ENCODE assay signal across 21 cellular contexts in genomic region chr15:43277231-43277823, GRCh38. TPM values are rescaled to one million over a fixed set of nuclear protein-coding genes. Genes with fewer than 3 reads are reported as not detected.
A peak's percentile ranks its signal among the peaks of the same experiment; 100 is the strongest.
DNase-seq lines count a peak whose midpoint lies in the region; ATAC-seq, FAIRE-seq and TF ChIP-seq lines count a peak whose summit lies in the region.
"Had no signal": no experiment of that assay in that cellular context is flagged by ENCODE, and none has a peak within 500 bp of the region (broad histone marks: within the 10 kb centered on the region; RNA-seq: fewer than 3 reads in every experiment).

No MANE protein-coding gene starts in this region.

- H3K27me3 ChIP-seq in CD4-positive, alpha-beta T cell (ENCODE audit: control insufficient read depth, insufficient read depth, low read length): no peaks in the 10 kb centered on the region
- H3K27me3 ChIP-seq: SJSA1 had no signal

- ATAC-seq in T-helper 17 cell: no peak
- no peak for ATAC-seq in CD4-positive, alpha-beta T cell (ENCODE audit: poor library complexity)
- no peak for ATAC-seq in HG03442 (IDR thresholded peaks at IDR 0.05; ENCODE audit: unreplicated experiment)

- CTCF ChIA-PET in CD4-positive, alpha-beta T cell (lab: Charles Lee): no interaction called here

- H3K27me3 Mint-ChIP-seq in T-helper 17 cell: peaks cover 54% of the 10 kb centered on the region
- peaks cover 34% of the 10 kb centered on the region for H3K27me3 Mint-ChIP-seq in type B pancreatic cell
- peaks cover 4% of the 10 kb centered on the region for H3K27me3 Mint-ChIP-seq in CD4-positive, alpha-beta T cell

- H3K36me3 Mint-ChIP-seq in T-helper 17 cell (ENCODE audit: low read depth) (peaks cover 2% of the 10 kb centered on the region), type B pancreatic cell (no peaks in the 10 kb centered on the region)
- no peaks in the 10 kb centered on the region for H3K36me3 Mint-ChIP-seq in CD4-positive, alpha-beta T cell (ENCODE audit: low read depth)
- H3K36me3 Mint-ChIP-seq: CD4-positive, alpha-beta memory T cell had no signal

- H3K4me1 Mint-ChIP-seq in T-helper 17 cell: peaks cover 2% of the 10 kb centered on the region
- no peaks in the 10 kb centered on the region for H3K4me1 Mint-ChIP-seq in type B pancreatic cell (ENCODE audit: unreplicated experiment)
- H3K4me1 Mint-ChIP-seq in CD4-positive, alpha-beta T cell (ENCODE audit: low read depth): no peaks in the 10 kb centered on the region
- H3K4me1 Mint-ChIP-seq: CD4-positive, alpha-beta memory T cell had no signal

- no peak for TF ChIP-seq POLR2A in GM12891 (IDR thresholded peaks at IDR 0.05; ENCODE audit: low read depth, low read length)

- H3K27ac ChIP-seq in CD4-positive, alpha-beta T cell (ENCODE audit: low read depth, low read length): no peak overlapping the region
- no peak overlapping the region for H3K27ac ChIP-seq in kidney (ENCODE audit: low read depth in 2 of 2, low read length in 2 of 2)
- H3K27ac ChIP-seq: PC-9, SJSA1 had no signal

- DNase-seq in GM12891 (ENCODE audit: insufficient read length, low spot score) (no peak), T-helper 17 cell (no peak), mesenteric fat pad (ENCODE audit: low spot score) (peak; percentile 62), type B pancreatic cell (ENCODE audit: extremely low spot score, unreplicated experiment) (peak; percentile 31), kidney (no peak)
- no peak for DNase-seq in CD4-positive, alpha-beta T cell
- DNase-seq: ACHN; AML-193; CD4-positive, alpha-beta memory T cell; DND-41; KBM-7; NCI-H1436; NCI-H2029 treated with DMSO at 0.1 percent for 48 hours; NCI-H510A; NCI-H82; PC-9 had no signal

- H3K9ac ChIP-seq in kidney (ENCODE audit: low read length in 2 of 2): no peak overlapping the region

- no peak for TF ChIP-seq CTCF in type B pancreatic cell (conservative IDR thresholded peaks at IDR 0.05)
- TF ChIP-seq CTCF in CD4-positive, alpha-beta T cell (IDR thresholded peaks at IDR 0.05): no peak
- no peak for TF ChIP-seq CTCF in kidney (IDR thresholded peaks at IDR 0.05; ENCODE audit: borderline replicate concordance, extremely low read depth, insufficient read depth)

- H3K9me3 ChIP-seq in T-helper 17 cell (ENCODE audit: control insufficient read depth, low read length, poor library complexity, severe bottlenecking) (no peaks in the 10 kb centered on the region), kidney (ENCODE audit: control insufficient read depth in 1 of 2, low read length in 2 of 2) (no peaks in the 10 kb centered on the region)
- H3K9me3 ChIP-seq in CD4-positive, alpha-beta T cell (ENCODE audit: control insufficient read depth, low read length): no peaks in the 10 kb centered on the region
- H3K9me3 ChIP-seq: SJSA1 had no signal

- H3K4me1 ChIP-seq in kidney (ENCODE audit: control insufficient read depth in 1 of 2, insufficient read depth in 1 of 2, low read depth in 1 of 2, low read length in 2 of 2): no peaks in the 10 kb centered on the region

- H3K4me3 ChIP-seq in kidney (ENCODE audit: low read length in 2 of 2): no peak overlapping the region
- H3K4me3 ChIP-seq: PC-9, SJSA1 had no signal

- H3K4me3 Mint-ChIP-seq in T-helper 17 cell: no peak overlapping the region
- no peak overlapping the region for H3K4me3 Mint-ChIP-seq in type B pancreatic cell
- no peak overlapping the region for H3K4me3 Mint-ChIP-seq in CD4-positive, alpha-beta T cell
- H3K4me3 Mint-ChIP-seq: CD4-positive, alpha-beta memory T cell had no signal

- H3K27ac Mint-ChIP-seq in T-helper 17 cell (peak overlapping the region; percentile 16), type B pancreatic cell (no peak overlapping the region)
- no peak overlapping the region for H3K27ac Mint-ChIP-seq in CD4-positive, alpha-beta T cell

- no peaks in the 10 kb centered on the region for H3K36me3 ChIP-seq in kidney (ENCODE audit: control insufficient read depth in 1 of 2, insufficient read depth in 2 of 2, low read length in 2 of 2)
- H3K36me3 ChIP-seq: SJSA1 had no signal

- FAIRE-seq in GM12891 (lab: Jason Lieb, UNC) (peak; percentile 50), kidney (lab: Jason Lieb, UNC) (no peak)
- FAIRE-seq: D721Med, G401.6, H1 had no signal

- POLR2A ChIA-PET in CD4-positive, alpha-beta T cell (lab: Charles Lee): no interaction called here

- H3K9me3 Mint-ChIP-seq in type B pancreatic cell: no peaks in the 10 kb centered on the region
- no peaks in the 10 kb centered on the region for H3K9me3 Mint-ChIP-seq in CD4-positive, alpha-beta T cell

- intact Hi-C loops in CD4-positive, alpha-beta T cell (cut with DNase I, micrococcal nuclease): no loop called here
- intact Hi-C loops in kidney (cut with DNase I): no loop called here

TF ChIP-seq in GM12891, 5 proteins besides CTCF, POLR2A, EP300 and RAD21:
- TF ChIP-seq SPI1 (IDR thresholded peaks at IDR 0.05; ENCODE audit: low read depth, low read length) (no peak), POLR2AphosphoS5 (IDR thresholded peaks at IDR 0.05; ENCODE audit: low read depth, low read length) (no peak), TAF1 (IDR thresholded peaks at IDR 0.05; ENCODE audit: low read depth, low read length) (no peak), POU2F2 (IDR thresholded peaks at IDR 0.05; ENCODE audit: low read depth, low read length) (no peak), PAX5 (IDR thresholded peaks at IDR 0.05; ENCODE audit: insufficient read depth, low read length, severe bottlenecking) (no peak)
TF ChIP-seq in GM12891: peak in this region for 0.

RNA-seq across cellular contexts. Expression of gene TGM5, which starts 10.6 kb away (rescaled TPM):
- polyA plus RNA-seq in GM12891 (2012; ENCODE audit: low read depth, missing spikeins): 6.7 TPM
- not detected for total RNA-seq in T-helper 17 cell
- 0.45 TPM for total RNA-seq in mesenteric fat pad
- 0.22 and 0.71 TPM in 2 replicates for total RNA-seq in type B pancreatic cell (ENCODE audit: low replicate concordance)
- total RNA-seq in CD4-positive, alpha-beta T cell: not detected
- total RNA-seq in kidney: not detected
- not detected for polyA plus RNA-seq in kidney (ENCODE audit: insufficient read depth, low read depth, low replicate concordance)
- total RNA-seq: CD4-positive, alpha-beta memory T cell; H1 had no signal
- polyA plus RNA-seq: CD4-positive, alpha-beta memory T cell; H1 had no signal

RNA-seq across cellular contexts. Expression of gene TGM7, which starts 24.7 kb away (rescaled TPM):
- not detected for polyA plus RNA-seq in GM12891 (2012; ENCODE audit: low read depth, missing spikeins)
- total RNA-seq in T-helper 17 cell: not detected
- total RNA-seq in mesenteric fat pad: not detected
- total RNA-seq in type B pancreatic cell (ENCODE audit: low replicate concordance): not detected in 2 replicates
- total RNA-seq in CD4-positive, alpha-beta T cell: not detected
- total RNA-seq in kidney: not detected
- not detected for polyA plus RNA-seq in kidney (ENCODE audit: insufficient read depth, low read depth, low replicate concordance)
- total RNA-seq: CD4-positive, alpha-beta memory T cell; H1; PC-9; SJSA1 had no signal
- polyA plus RNA-seq: CD4-positive, alpha-beta memory T cell had no signal

RNA-seq across cellular contexts. Expression of gene LCMT2, which starts 53.0 kb away (rescaled TPM):
- polyA plus RNA-seq in GM12891 (2012; ENCODE audit: low read depth, missing spikeins): 3.4 TPM
- total RNA-seq in T-helper 17 cell (1 to 10 TPM; 9.0 to 9.4 TPM), mesenteric fat pad (9.5 TPM), type B pancreatic cell (ENCODE audit: low replicate concordance) (12.5 and 13.7 TPM in 2 replicates), kidney (12.7 TPM)
- total RNA-seq in CD4-positive, alpha-beta T cell: 1 to 10 TPM; 5.8 to 5.9 TPM
- 5.8 TPM for polyA plus RNA-seq in kidney (ENCODE audit: insufficient read depth, low read depth, low replicate concordance)

RNA-seq across cellular contexts. Expression of gene EPB42, which starts 56.5 kb away (rescaled TPM):
- not detected for polyA plus RNA-seq in GM12891 (2012; ENCODE audit: low read depth, missing spikeins)
- total RNA-seq in T-helper 17 cell (not detected), mesenteric fat pad (2.8 TPM), type B pancreatic cell (ENCODE audit: low replicate concordance) (not detected in 2 replicates), kidney (not detected)
- not detected for total RNA-seq in CD4-positive, alpha-beta T cell
- polyA plus RNA-seq in kidney (ENCODE audit: insufficient read depth, low read depth, low replicate concordance): not detected
- total RNA-seq: CD4-positive, alpha-beta memory T cell; H1; PC-9; SJSA1 had no signal
- polyA plus RNA-seq: CD4-positive, alpha-beta memory T cell; H1 had no signal

Comparison
In these comparisons a context has a peak if more than half of its experiments do, and no peak if none do; other contexts are left out.
1. DNase-seq: peak in mesenteric fat pad (single experiment) and type B pancreatic cell (single experiment); none in GM12891 (single experiment), T-helper 17 cell (0 of 3), CD4-positive, alpha-beta T cell (0 of 10) and kidney (single experiment).